In genomic region chr16:84239186-84239790, GRCh38 we compare ENCODE assay signal across 25 cellular contexts. TPM values are rescaled to one million over a fixed set of nuclear protein-coding genes. Genes with fewer than 3 reads are reported as not detected.
DNase-seq lines count a peak whose midpoint lies in the region; ATAC-seq and TF ChIP-seq lines count a peak whose summit lies in the region.
"Had no signal": no experiment of that assay in that cellular context is flagged by ENCODE, and none has a peak within 500 bp of the region (broad histone marks: within the 10 kb centered on the region; RNA-seq: fewer than 3 reads in every experiment).

No MANE protein-coding gene starts in this region.

- no peak overlapping the region for H3K4me3 Mint-ChIP-seq in Calu3 (ENCODE audit: low read depth, unreplicated experiment)
- H3K4me3 Mint-ChIP-seq: activated B cell treated with CpG ODN at 0.5 μM for 24 hours; activated CD8-positive, alpha-beta T cell treated with anti-CD3 and anti-CD28 coated beads, Interleukin-2, amount 10 ng/mL, durations not matched to agents 7 days and 5 days; activated naive CD4-positive, alpha-beta T cell treated with anti-CD3 and anti-CD28 coated beads, Interleukin-2, amount 50 U/mL, for 24 hours; neural crest cell; stimulated activated memory B cell treated with anti-CD40 and anti-IgM and Interleukin-4, amounts not matched to agents 10 μg/mL and 1 μg/mL and 100 μg/mL, for 72 hours; T-helper 1 cell treated with Interleukin-12 subunit alpha and Interleukin-12 subunit beta and Interleukin-4 antibody, amounts not matched to agents 30 μg/mL and 1 μg/mL, for 36 hours had no signal

- H3K27ac Mint-ChIP-seq in Calu3 (ENCODE audit: unreplicated experiment): no peak overlapping the region
- H3K27ac Mint-ChIP-seq: activated B cell treated with CpG ODN at 0.5 μM for 24 hours; activated CD8-positive, alpha-beta T cell treated with anti-CD3 and anti-CD28 coated beads, Interleukin-2, amount 10 ng/mL, durations not matched to agents 7 days and 5 days; activated naive CD4-positive, alpha-beta T cell treated with anti-CD3 and anti-CD28 coated beads, Interleukin-2, amount 50 U/mL, for 24 hours; stimulated activated memory B cell treated with anti-CD40 and anti-IgM and Interleukin-4, amounts not matched to agents 10 μg/mL and 1 μg/mL and 100 μg/mL, for 72 hours; T-helper 1 cell treated with Interleukin-12 subunit alpha and Interleukin-12 subunit beta and Interleukin-4 antibody, amounts not matched to agents 30 μg/mL and 1 μg/mL, for 36 hours had no signal

- 35 to 40% (median 36%) methylated on average over 7 to 8 of the region's 8 CpGs for WGBS in adrenal gland, 4 donors

- H3K36me3 ChIP-seq in adrenal gland (replicated peaks in 1 of 2): no peaks in the 10 kb centered on the region
- H3K36me3 ChIP-seq: gastrocnemius medialis had no signal

- no peak for ATAC-seq in sciatic nerve
- ATAC-seq: activated CD8-positive, alpha-beta T cell treated with anti-CD3 and anti-CD28 coated beads, Interleukin-2, amount 10 ng/mL, durations not matched to agents 7 days and 5 days; gastrocnemius medialis; HCT116; stimulated activated memory B cell treated with anti-CD40 and anti-IgM and Interleukin-4, amounts not matched to agents 10 μg/mL and 1 μg/mL and 100 μg/mL, for 72 hours had no signal

- no peak overlapping the region for H3K4me3 ChIP-seq in AG10803 (ENCODE audit: low read length)
- H3K4me3 ChIP-seq in fibroblast of pulmonary artery (replicated peaks; ENCODE audit: low read depth, low read length): no peak overlapping the region
- no peak overlapping the region for H3K4me3 ChIP-seq in adrenal gland
- H3K4me3 ChIP-seq: coronary artery, gastrocnemius medialis had no signal

- H3K27me3 Mint-ChIP-seq in Calu3 (ENCODE audit: unreplicated experiment): peaks cover 94% of the 10 kb centered on the region

- DNase-seq in AG10803 (ENCODE audit: low read depth): peak; percentile 11
- peak; percentile 25 for DNase-seq in LHCN-M2 (ENCODE audit: low read depth)
- DNase-seq in SKM-1 (lab: John Stamatoyannopoulos, UW; ENCODE audit: unreplicated experiment): peak; percentile 62
- DNase-seq in fibroblast of pulmonary artery (ENCODE audit: low read depth): peak; percentile 16
- no peak for DNase-seq in sciatic nerve (ENCODE audit: low spot score)
- DNase-seq in RWPE1 (ENCODE audit: low spot score): no peak
- no peak for DNase-seq in adrenal gland
- no peak for DNase-seq in Calu3
- DNase-seq: activated B cell treated with CpG ODN at 0.5 μM for 24 hours; activated CD8-positive, alpha-beta T cell treated with anti-CD3 and anti-CD28 coated beads, Interleukin-2, amount 10 ng/mL, durations not matched to agents 7 days and 5 days; activated T-cell treated with anti-CD3 and anti-CD28 coated beads, Interleukin-2, amount 50 U/mL, for 48 hours; EL; gastrocnemius medialis; KG1; NCI-H1417; NCI-H774 had no signal

- no peaks in the 10 kb centered on the region for H3K4me1 Mint-ChIP-seq in Calu3 (ENCODE audit: low read depth, unreplicated experiment)
- H3K4me1 Mint-ChIP-seq: activated B cell treated with CpG ODN at 0.5 μM for 24 hours; activated naive CD4-positive, alpha-beta T cell treated with anti-CD3 and anti-CD28 coated beads, Interleukin-2, amount 50 U/mL, for 24 hours; stimulated activated memory B cell treated with anti-CD40 and anti-IgM and Interleukin-4, amounts not matched to agents 10 μg/mL and 1 μg/mL and 100 μg/mL, for 72 hours had no signal

- TF ChIP-seq POLR2A in adrenal gland (IDR thresholded peaks at IDR 0.05): no peak

- no peaks in the 10 kb centered on the region for H3K9me3 Mint-ChIP-seq in Calu3 (ENCODE audit: low read depth, unreplicated experiment)
- H3K9me3 Mint-ChIP-seq: activated naive CD4-positive, alpha-beta T cell treated with anti-CD3 and anti-CD28 coated beads, Interleukin-2, amount 50 U/mL, for 24 hours; neural crest cell had no signal

- CTCF ChIA-PET in RWPE1 (lab: Yijun Ruan, JAX): interaction anchor here (1.1 kb wide), 1 partner anchor 61 kb away, joined by 3 read pairs; no protein-coding TSS in a partner anchor
- CTCF ChIA-PET in Calu3 (lab: Charles Lee): no interaction called here

- no peak for TF ChIP-seq CTCF in AG10803 (conservative IDR thresholded peaks at IDR 0.05; ENCODE audit: low read length)
- TF ChIP-seq CTCF in fibroblast of pulmonary artery (IDR thresholded peaks at IDR 0.05; ENCODE audit: low read length, missing control alignments): peak; percentile 2
- no peak for TF ChIP-seq CTCF in RWPE1 (conservative IDR thresholded peaks at IDR 0.05; ENCODE audit: low read depth)
- no peak for TF ChIP-seq CTCF in adrenal gland (IDR thresholded peaks at IDR 0.05)
- TF ChIP-seq CTCF in Calu3 (IDR thresholded peaks at IDR 0.05; ENCODE audit: unreplicated experiment): no peak

- no peaks in the 10 kb centered on the region for H3K36me3 Mint-ChIP-seq in Calu3 (ENCODE audit: insufficient read depth, unreplicated experiment)
- H3K36me3 Mint-ChIP-seq: activated naive CD4-positive, alpha-beta T cell treated with anti-CD3 and anti-CD28 coated beads, Interleukin-2, amount 50 U/mL, for 24 hours; stimulated activated memory B cell treated with anti-CD40 and anti-IgM and Interleukin-4, amounts not matched to agents 10 μg/mL and 1 μg/mL and 100 μg/mL, for 72 hours had no signal

- peaks cover 5% of the 10 kb centered on the region for H3K27me3 ChIP-seq in adrenal gland

- no peaks in the 10 kb centered on the region for H3K9me3 ChIP-seq in adrenal gland (replicated peaks in 1 of 3)
- H3K9me3 ChIP-seq: gastrocnemius medialis had no signal

- H3K4me1 ChIP-seq in adrenal gland (replicated peaks in 1 of 2): no peaks in the 10 kb centered on the region

- POLR2A ChIA-PET in RWPE1 (lab: Yijun Ruan, JAX; ENCODE audit: low non-redundant PET): no interaction called here

- intact Hi-C loops in sciatic nerve (cut with DNase I): no loop called here
- intact Hi-C loops in adrenal gland (cut with DNase I): no loop called here
- intact Hi-C loops in Calu3 (cut with micrococcal nuclease; ENCODE audit: unreplicated experiment): no loop called here

- H3K27ac ChIP-seq in RWPE1 (no peak overlapping the region), adrenal gland (no peak overlapping the region)
- H3K27ac ChIP-seq: coronary artery, gastrocnemius medialis had no signal

- no TSS peak for BruUV-seq in Calu3 (replicated peaks; lab: Mats Ljungman, UMichigan)

RNA-seq across cellular contexts. Expression of gene KCNG4, which starts 0.5 kb away (rescaled TPM):
- 0.06 TPM in 1 of 2 replicates, not detected in the other for total RNA-seq in LHCN-M2 (2014; rRNA removed)
- polyA plus RNA-seq in LHCN-M2 (2012): not detected
- total RNA-seq in sciatic nerve: not detected
- under 1 TPM in 4 of 8 donors, not detected in 4; 0.15 to 0.95 (median 0.36) TPM for total RNA-seq in adrenal gland
- polyA plus RNA-seq in adrenal gland: 1 to 10 TPM in 1 of 3 donors, under 1 TPM in 2; 0.20 to 1.3 (median 0.46) TPM
- total RNA-seq in Calu3 (2022): not detected in 2 replicates
- total RNA-seq: A673; activated B cell treated with CpG ODN at 0.5 μM for 24 hours; activated CD8-positive, alpha-beta T cell treated with anti-CD3 and anti-CD28 coated beads, Interleukin-2, amount 10 ng/mL, durations not matched to agents 7 days and 5 days; gastrocnemius medialis; neural crest cell; RPMI7951 had no signal
- polyA plus RNA-seq: thymus had no signal

RNA-seq across cellular contexts. Expression of gene ADAD2, which starts 48.3 kb away (rescaled TPM):
- total RNA-seq in LHCN-M2 (2014; rRNA removed): not detected in 2 replicates
- polyA plus RNA-seq in LHCN-M2 (2012): not detected
- total RNA-seq in sciatic nerve: not detected
- 1 to 10 TPM in 1 of 8 donors, under 1 TPM in 5, not detected in 2; 0.12 to 1.2 (median 0.59) TPM for total RNA-seq in adrenal gland
- polyA plus RNA-seq in adrenal gland: 10 to 100 TPM in 1 of 3 donors, 1 to 10 TPM in 1, not detected in 1; 2.3 to 11.6 TPM
- not detected in 2 replicates for total RNA-seq in Calu3 (2022)
- total RNA-seq: A673, activated B cell treated with CpG ODN at 0.5 μM for 24 hours, gastrocnemius medialis, neural crest cell, RPMI7951 had no signal

RNA-seq across cellular contexts. Expression of gene TAF1C, which starts 52.4 kb away (rescaled TPM):
- total RNA-seq in LHCN-M2 (2014; rRNA removed): 26.1 and 30.1 TPM in 2 replicates
- polyA plus RNA-seq in LHCN-M2 (2012): 8.9 TPM
- total RNA-seq in sciatic nerve: 43.2 TPM
- 10 to 100 TPM; 18.9 to 66.7 (median 40.1) TPM for total RNA-seq in adrenal gland
- polyA plus RNA-seq in adrenal gland: 100 to 1,000 TPM in 1 of 3 donors, 10 to 100 TPM in 1, 1 to 10 TPM in 1; 6.4 to 205 (median 75.1) TPM
- 77.4 and 78.5 TPM in 2 replicates for total RNA-seq in Calu3 (2022)

RNA-seq across cellular contexts. Expression of gene WFDC1, which starts 55.4 kb away (rescaled TPM):
- total RNA-seq in LHCN-M2 (2014; rRNA removed): not detected in 2 replicates
- 0.06 TPM for polyA plus RNA-seq in LHCN-M2 (2012)
- 31.6 TPM for total RNA-seq in sciatic nerve
- 100 to 1,000 TPM in 1 of 8 donors, 10 to 100 TPM in 7; 12.9 to 284 (median 49.3) TPM for total RNA-seq in adrenal gland
- 10 to 100 TPM; 17.8 to 69.5 (median 42.1) TPM for polyA plus RNA-seq in adrenal gland
- total RNA-seq in Calu3 (2022): 0.47 TPM in 1 of 2 replicates, not detected in the other
- total RNA-seq: A673; activated B cell treated with CpG ODN at 0.5 μM for 24 hours; activated CD8-positive, alpha-beta T cell treated with anti-CD3 and anti-CD28 coated beads, Interleukin-2, amount 10 ng/mL, durations not matched to agents 7 days and 5 days; RPMI7951 had no signal

Comparison
In these comparisons a context has a peak if more than half of its experiments do, and no peak if none do; other contexts are left out.
1. DNase-seq: peak in AG10803 (single experiment), LHCN-M2 (single experiment), SKM-1 (single experiment) and fibroblast of pulmonary artery (single experiment); none in sciatic nerve (single experiment), RWPE1 (single experiment), adrenal gland (0 of 7) and Calu3 (single experiment).